Comparison of ENCODE assay signal across 30 cellular contexts in genomic region chr6:165917576-165917975, GRCh38.
"Had no signal": no experiment of that assay in that cellular context is flagged by ENCODE, and none has a peak within 500 bp of the region (broad histone marks: within the 10 kb centered on the region; RNA-seq: fewer than 3 reads in every experiment).

No MANE protein-coding gene starts in this region.

- H3K9me3 ChIP-seq: ascending aorta had no signal

- H3K36me3 ChIP-seq: ascending aorta, cardiac muscle cell had no signal

- ATAC-seq: activated CD8-positive, alpha-beta T cell treated with anti-CD3 and anti-CD28 coated beads for 36 hours; activated naive CD8-positive, alpha-beta T cell treated with anti-CD3 and anti-CD28 coated beads, Interleukin-2, amount 50 U/mL, for 24 hours; activated T-cell treated with anti-CD3 and anti-CD28 coated beads, Interleukin-2, amount 50 U/mL, for 4 hours; activated T-cell treated with anti-CD3 and anti-CD28 coated beads, Interleukin-2, amount 50 U/mL, for 72 hours; activated T-helper 17 cell treated with anti-CD3 and anti-CD28 coated beads, Interleukin-2, amount 50 U/mL, for 72 hours had no signal

- H3K4me1 ChIP-seq: ascending aorta had no signal

- DNase-seq: activated B cell treated with CpG ODN at 0.5 μM for 24 hours; activated CD4-positive, alpha-beta memory T cell treated with anti-CD3 and anti-CD28 coated beads for 36 hours; activated CD4-positive, alpha-beta T cell treated with anti-CD3 and anti-CD28 coated beads for 4 hours; activated CD4-positive, alpha-beta T cell treated with anti-CD3 and anti-CD28 coated beads, Interleukin-2, amount 10 ng/mL, durations not matched to agents 24 days and 14 days; activated CD4-positive, alpha-beta T cell treated with anti-CD3 and anti-CD28 coated beads, Interleukin-2, amount 50 U/mL, for 1 hour; activated CD4-positive, alpha-beta T cell treated with anti-CD3 and anti-CD28 coated beads, Interleukin-2, amount 50 U/mL, for 4 hours; activated CD4-positive, CD25-positive, alpha-beta regulatory T cell treated with anti-CD3 and anti-CD28 coated beads, Interleukin-2, amount 50 U/mL, for 72 hours; activated CD8-positive, alpha-beta memory T cell treated with anti-CD3 and anti-CD28 coated beads, Interleukin-2, amount 50 U/mL, for 4 hours; activated CD8-positive, alpha-beta T cell treated with anti-CD3 and anti-CD28 coated beads for 36 hours; activated effector memory CD4-positive, alpha-beta T cell treated with anti-CD3 and anti-CD28 coated beads, Interleukin-2, amount 50 U/mL, for 16 hours; activated gamma-delta T cell treated with Interleukin-2 at 50 U/mL for 16 hours; activated naive CD4-positive, alpha-beta T cell; activated naive CD4-positive, alpha-beta T cell treated with anti-CD3 and anti-CD28 coated beads, Interleukin-2, amount 10 ng/mL, durations not matched to agents 7 days and 5 days; activated naive CD8-positive, alpha-beta T cell treated with anti-CD3 and anti-CD28 coated beads, Interleukin-2, amount 10 ng/mL, durations not matched to agents 7 days and 5 days; activated naive CD8-positive, alpha-beta T cell treated with anti-CD3 and anti-CD28 coated beads, Interleukin-2, amount 50 U/mL, for 24 hours; activated T-cell treated with anti-CD3 and anti-CD28 coated beads for 4 hours; activated T-cell treated with anti-CD3 and anti-CD28 coated beads, Interleukin-2, amount 50 U/mL, for 1 hour; activated T-cell treated with anti-CD3 and anti-CD28 coated beads, Interleukin-2, amount 50 U/mL, for 4 hours; activated T-cell treated with anti-CD3 and anti-CD28 coated beads, Interleukin-2, amount 50 U/mL, for 72 hours; amygdala; anterior cingulate cortex; caudate nucleus; cerebellar nuclear complex; T-helper 1 cell; T-helper 2 cell; T-helper 9 cell had no signal

- H3K4me3 ChIP-seq: ascending aorta, cardiac muscle cell had no signal

- H3K27me3 ChIP-seq: ascending aorta had no signal

- H3K27ac ChIP-seq: ascending aorta, cardiac muscle cell, VCaP had no signal
